23 cellular contexts compared by ENCODE assay signal in genomic region chrX:468979-469378, GRCh38.
"Had no signal": no experiment of that assay in that cellular context is flagged by ENCODE, and none has a peak within 500 bp of the region (broad histone marks: within the 10 kb centered on the region; RNA-seq: fewer than 3 reads in every experiment).

No MANE protein-coding gene starts in this region.

- H3K79me2 ChIP-seq: hepatocyte had no signal

- H3K9ac ChIP-seq: neural progenitor cell had no signal

- H2AFZ ChIP-seq: hepatocyte, neural progenitor cell had no signal

- H3K9me3 ChIP-seq: prostate gland, right atrium auricular region, testis had no signal

- H3K27me3 ChIP-seq: foreskin keratinocyte, heart left ventricle, hepatocyte, left lung, neural progenitor cell, right atrium auricular region, spleen, testis had no signal

- ATAC-seq: gastroesophageal sphincter; heart left ventricle; left cardiac atrium; left lung; naive thymus-derived CD4-positive, alpha-beta T cell; stimulated activated memory B cell treated with anti-CD40 and anti-IgM and Interleukin-4, amounts not matched to agents 10 μg/mL and 1 μg/mL and 100 μg/mL, for 72 hours; stimulated activated naive CD8-positive, alpha-beta T cell treated with anti-CD3 and anti-CD28 coated beads, Interleukin-15, Interleukin-2, amounts not matched to agents 100 U/mL and 50 U/mL, for 24 hours had no signal

- FAIRE-seq: colon had no signal

- DNase-seq: effector CD8-positive, alpha-beta T cell; foreskin keratinocyte; heart left ventricle; left cardiac atrium; mammary epithelial cell; midbrain; naive thymus-derived CD4-positive, alpha-beta T cell; stimulated activated CD4-positive, alpha-beta T cell treated with anti-CD3 and anti-CD28 coated beads, Interleukin-4, amount 100 ng/mL, for 4 hours; stimulated activated naive CD8-positive, alpha-beta T cell treated with anti-CD3 and anti-CD28 coated beads, Interleukin-15, Interleukin-2, amounts not matched to agents 100 U/mL and 50 U/mL, for 24 hours; substantia nigra; testis; tibial artery had no signal

- H3K4me1 ChIP-seq: esophagus muscularis mucosa, foreskin keratinocyte, gastroesophageal sphincter, heart left ventricle, left lung, neural progenitor cell, prostate gland, right atrium auricular region, spleen, testis, tibial artery had no signal

- H3K4me2 ChIP-seq: hepatocyte, neural progenitor cell had no signal

- H3K4me3 ChIP-seq: esophagus muscularis mucosa, gastroesophageal sphincter, heart left ventricle, hepatocyte, left lung, neural progenitor cell, prostate gland, right atrium auricular region, skin epidermis, spleen, testis, tibial artery had no signal

- H3K27ac ChIP-seq: esophagus muscularis mucosa, foreskin keratinocyte, gastroesophageal sphincter, heart left ventricle, hepatocyte, left lung, neural progenitor cell, prostate gland, right atrium auricular region, skin epidermis, spleen, testis, tibial artery had no signal

- H3K36me3 ChIP-seq: esophagus muscularis mucosa, gastroesophageal sphincter, heart left ventricle, left lung, neural progenitor cell, prostate gland, right atrium auricular region, spleen, tibial artery had no signal
